20 cellular contexts compared by ENCODE assay signal in genomic region chr17:34153988-34154387, GRCh38.
"Had no signal": no experiment of that assay in that cellular context is flagged by ENCODE, and none has a peak within 500 bp of the region (broad histone marks: within the 10 kb centered on the region; RNA-seq: fewer than 3 reads in every experiment).

No MANE protein-coding gene starts in this region.

- H3K27ac Mint-ChIP-seq: dendritic cell treated with granulocyte-macrophage colony-stimulating factor and Interleukin-4, amounts not matched to agents 40 ng/mL and 50 ng/mL, for 4 days; naive thymus-derived CD8-positive, alpha-beta T cell; stimulated activated naive B cell treated with anti-CD40 and anti-IgM and Interleukin-4, amounts not matched to agents 10 μg/mL and 1 μg/mL and 100 μg/mL, for 72 hours; stimulated activated naive CD8-positive, alpha-beta T cell treated with anti-CD3 and anti-CD28 coated beads, Interleukin-15, amount 100 ng/mL, for 72 hours had no signal

- ATAC-seq: foreskin keratinocyte; left lobe of liver; mucosa of descending colon; naive thymus-derived CD8-positive, alpha-beta T cell; sciatic nerve; stimulated activated naive B cell treated with anti-CD40 and anti-IgM and Interleukin-4, amounts not matched to agents 10 μg/mL and 1 μg/mL and 100 μg/mL, for 72 hours; stimulated activated naive CD8-positive, alpha-beta T cell treated with anti-CD3 and anti-CD28 coated beads, Interleukin-15, amount 100 ng/mL, for 72 hours had no signal

- H3K9me3 ChIP-seq: mucosa of descending colon, thoracic aorta had no signal

- H3K36me3 Mint-ChIP-seq: stimulated activated naive B cell treated with anti-CD40 and anti-IgM and Interleukin-4, amounts not matched to agents 10 μg/mL and 1 μg/mL and 100 μg/mL, for 72 hours had no signal

- FAIRE-seq: colon, urothelium cell line had no signal

- H3K4me1 ChIP-seq: foreskin keratinocyte had no signal

- DNase-seq: foreskin keratinocyte; hippocampal formation; islet precursor cell; mammary epithelial cell; mucosa of descending colon; naive thymus-derived CD8-positive, alpha-beta T cell; spleen; stimulated activated CD4-positive, alpha-beta T cell treated with anti-CD3 and anti-CD28 coated beads, Interleukin-15, amount 100 ng/mL, for 24 hours; stimulated activated CD4-positive, alpha-beta T cell treated with anti-CD3 and anti-CD28 coated beads, Interleukin-1b, Interleukin-23, amount 100 ng/mL, for 48 hours; stimulated activated CD4-positive, alpha-beta T cell treated with anti-CD3 and anti-CD28 coated beads, Interleukin-4, amount 100 ng/mL, for 24 hours; stimulated activated naive B cell treated with anti-CD40 and anti-IgM and Interleukin-4, amounts not matched to agents 10 μg/mL and 1 μg/mL and 100 μg/mL, for 72 hours; stimulated activated naive CD8-positive, alpha-beta T cell treated with anti-CD3 and anti-CD28 coated beads, Interleukin-15, amount 100 ng/mL, for 72 hours; trophoblast cell had no signal

- H3K4me3 ChIP-seq: mucosa of descending colon, spleen, thoracic aorta had no signal

- H3K4me3 Mint-ChIP-seq: dendritic cell treated with granulocyte-macrophage colony-stimulating factor and Interleukin-4, amounts not matched to agents 40 ng/mL and 50 ng/mL, for 4 days; naive thymus-derived CD8-positive, alpha-beta T cell; neural crest cell; stimulated activated naive B cell treated with anti-CD40 and anti-IgM and Interleukin-4, amounts not matched to agents 10 μg/mL and 1 μg/mL and 100 μg/mL, for 72 hours; stimulated activated naive CD8-positive, alpha-beta T cell treated with anti-CD3 and anti-CD28 coated beads, Interleukin-15, amount 100 ng/mL, for 72 hours had no signal

- H3K36me3 ChIP-seq: spleen, thoracic aorta had no signal

- H3K27ac ChIP-seq: foreskin keratinocyte, spleen, thoracic aorta had no signal

- H3K9me3 Mint-ChIP-seq: stimulated activated naive CD8-positive, alpha-beta T cell treated with anti-CD3 and anti-CD28 coated beads, Interleukin-15, amount 100 ng/mL, for 72 hours had no signal
